Comparison of ENCODE assay signal across 16 cellular contexts in the genomic region with DNA sequence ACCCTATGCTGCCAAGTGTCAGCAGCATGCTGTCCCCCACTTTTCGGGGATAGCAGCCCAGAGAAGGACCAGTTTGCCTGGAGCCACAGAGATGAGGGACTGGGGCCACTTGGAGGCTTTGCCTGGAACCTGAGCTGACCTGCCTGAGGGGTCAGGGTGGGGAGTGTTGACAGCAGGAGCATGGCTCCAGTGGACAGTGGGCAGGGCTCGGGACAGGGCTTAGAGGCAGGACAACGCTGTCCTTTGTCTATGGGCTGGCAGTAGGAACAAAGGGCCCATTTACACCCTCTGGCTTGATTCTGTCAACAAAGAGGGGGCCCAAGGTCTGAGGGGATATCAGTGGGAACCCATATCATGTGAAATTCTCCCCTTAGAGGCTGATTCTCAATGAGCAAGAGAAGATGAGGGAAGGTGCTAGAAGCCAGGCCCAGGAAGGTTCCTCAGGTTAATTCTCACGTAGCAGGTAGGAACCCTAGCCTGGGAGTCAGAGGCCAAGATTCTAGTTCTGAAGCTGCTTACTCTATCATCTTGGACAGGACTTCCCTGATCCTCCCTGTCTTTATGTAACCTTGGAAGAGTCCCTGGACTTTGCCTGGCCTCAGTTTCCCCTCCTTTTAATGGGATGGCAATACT. TPM values are rescaled to one million over a fixed set of nuclear protein-coding genes. Genes with fewer than 3 reads are reported as not detected.
A peak's percentile ranks its signal among the peaks of the same experiment; 100 is the strongest.
DNase-seq lines count a peak whose midpoint lies in the region; ATAC-seq and TF ChIP-seq lines count a peak whose summit lies in the region.
"Had no signal": no experiment of that assay in that cellular context is flagged by ENCODE, and none has a peak within 500 bp of the region (broad histone marks: within the 10 kb centered on the region; RNA-seq: fewer than 3 reads in every experiment).

No MANE protein-coding gene starts in this region.

- H3K9me3 Mint-ChIP-seq in activated T-cell treated with anti-CD3 and anti-CD28 coated beads, Interleukin-2, amount 50 U/mL, for 24 hours, result no peaks in the 10 kb centered on the region
- H3K9me3 Mint-ChIP-seq: activated naive CD4-positive, alpha-beta T cell treated with anti-CD3 and anti-CD28 coated beads, Interleukin-2, amount 50 U/mL, for 24 hours had no signal

- H3K27ac Mint-ChIP-seq in activated T-cell treated with anti-CD3 and anti-CD28 coated beads, Interleukin-2, amount 50 U/mL, for 24 hours, result no peak overlapping the region
- H3K27ac Mint-ChIP-seq: activated naive CD4-positive, alpha-beta T cell treated with anti-CD3 and anti-CD28 coated beads, Interleukin-2, amount 50 U/mL, for 24 hours had no signal

- no peaks in the 10 kb centered on the region for H3K36me3 Mint-ChIP-seq in activated T-cell treated with anti-CD3 and anti-CD28 coated beads, Interleukin-2, amount 50 U/mL, for 24 hours (ENCODE audit: low read depth)
- H3K36me3 Mint-ChIP-seq: activated naive CD4-positive, alpha-beta T cell treated with anti-CD3 and anti-CD28 coated beads, Interleukin-2, amount 50 U/mL, for 24 hours had no signal

- no peak for TF ChIP-seq CTCF in coronary artery (IDR thresholded peaks at IDR 0.05)

- DNase-seq in RPMI7951 (ENCODE audit: low read depth) (peak; percentile 14), coronary artery (ENCODE audit: low spot score) (peak; percentile 56), mesenteric fat pad (ENCODE audit: low spot score) (peak; percentile 39), substantia nigra (lab: John Stamatoyannopoulos, UW) (peak; percentile 44 to 95 (median 85)), HUDEP-2 (lab: John Stamatoyannopoulos, UW; ENCODE audit: unreplicated experiment in 76 of 76) (no peak)
- no peak for DNase-seq in activated T-cell treated with anti-CD3 and anti-CD28 coated beads, Interleukin-2, amount 50 U/mL, for 24 hours
- no peak for DNase-seq in stimulated activated naive CD8-positive, alpha-beta T cell treated with anti-CD3 and anti-CD28 coated beads, Interleukin-15, Interleukin-2, amounts not matched to agents 100 U/mL and 50 U/mL, for 24 hours
- DNase-seq: effector memory CD4-positive, alpha-beta T cell; Karpas-422; NCI-H1436; NK-92 treated with Interleukin-12 subunit alpha and Interleukin-12 subunit beta, amount 100 ng/mL, for 24 hours had no signal

- no peaks in the 10 kb centered on the region for H3K27me3 Mint-ChIP-seq in activated T-cell treated with anti-CD3 and anti-CD28 coated beads, Interleukin-2, amount 50 U/mL, for 24 hours
- H3K27me3 Mint-ChIP-seq: activated naive CD4-positive, alpha-beta T cell treated with anti-CD3 and anti-CD28 coated beads, Interleukin-2, amount 50 U/mL, for 24 hours had no signal

- no peaks in the 10 kb centered on the region for H3K4me1 Mint-ChIP-seq in activated T-cell treated with anti-CD3 and anti-CD28 coated beads, Interleukin-2, amount 50 U/mL, for 24 hours (ENCODE audit: low read depth)
- H3K4me1 Mint-ChIP-seq: activated naive CD4-positive, alpha-beta T cell treated with anti-CD3 and anti-CD28 coated beads, Interleukin-2, amount 50 U/mL, for 24 hours had no signal

- H3K4me3 ChIP-seq in coronary artery, result no peak overlapping the region

- H3K27ac ChIP-seq in coronary artery, result no peak overlapping the region
- H3K27ac ChIP-seq in substantia nigra (ENCODE audit: low read depth, low read length, poor library complexity, severe bottlenecking), result peak overlapping the region; percentile 100
- H3K27ac ChIP-seq: parathyroid adenoma had no signal

- no peak for ATAC-seq in stimulated activated naive CD8-positive, alpha-beta T cell treated with anti-CD3 and anti-CD28 coated beads, Interleukin-15, Interleukin-2, amounts not matched to agents 100 U/mL and 50 U/mL, for 24 hours

- no peak overlapping the region for H3K4me3 Mint-ChIP-seq in activated T-cell treated with anti-CD3 and anti-CD28 coated beads, Interleukin-2, amount 50 U/mL, for 24 hours
- H3K4me3 Mint-ChIP-seq: activated naive CD4-positive, alpha-beta T cell treated with anti-CD3 and anti-CD28 coated beads, Interleukin-2, amount 50 U/mL, for 24 hours had no signal

RNA-seq across cellular contexts. Expression of gene HHATL, which starts 29.7 kb away (rescaled TPM):
- not detected in 2 replicates for total RNA-seq in RPMI7951 (2014; rRNA removed; shearing (Covaris generic))
- total RNA-seq in mesenteric fat pad, result 0.48 TPM
- total RNA-seq: bronchial epithelial cell; T-helper 2 cell treated with Interferon-gamma antibody and Interleukin-4, amounts not matched to agents 100 ng/mL and 5 ng/mL, for 36 hours had no signal

RNA-seq across cellular contexts. Expression of gene CCDC13, which starts 40.7 kb away (rescaled TPM):
- total RNA-seq in RPMI7951 (2014; rRNA removed; shearing (Covaris generic)), result 0.20 and 0.48 TPM in 2 replicates
- 1.3 TPM for total RNA-seq in mesenteric fat pad

RNA-seq across cellular contexts. Expression of gene KLHL40, which starts 47.0 kb away (rescaled TPM):
- total RNA-seq in RPMI7951 (2014; rRNA removed; shearing (Covaris generic)), result not detected in 2 replicates
- total RNA-seq in mesenteric fat pad, result not detected
- total RNA-seq: bronchial epithelial cell; mucosa of gallbladder; T-helper 2 cell treated with Interferon-gamma antibody and Interleukin-4, amounts not matched to agents 100 ng/mL and 5 ng/mL, for 36 hours had no signal

Comparison
In these comparisons a context has a peak if more than half of its experiments do, and no peak if none do; other contexts are left out.
1. DNase-seq: peak in RPMI7951 (single experiment), coronary artery (single experiment), mesenteric fat pad (single experiment) and substantia nigra (49 of 49); none in HUDEP-2 (0 of 76), activated T-cell treated with anti-CD3 and anti-CD28 coated beads, Interleukin-2, amount 50 U/mL, for 24 hours (single experiment) and stimulated activated naive CD8-positive, alpha-beta T cell treated with anti-CD3 and anti-CD28 coated beads, Interleukin-15, Interleukin-2, amounts not matched to agents 100 U/mL and 50 U/mL, for 24 hours (single experiment).